8 cellular contexts compared by ENCODE assay signal in the genomic region with DNA sequence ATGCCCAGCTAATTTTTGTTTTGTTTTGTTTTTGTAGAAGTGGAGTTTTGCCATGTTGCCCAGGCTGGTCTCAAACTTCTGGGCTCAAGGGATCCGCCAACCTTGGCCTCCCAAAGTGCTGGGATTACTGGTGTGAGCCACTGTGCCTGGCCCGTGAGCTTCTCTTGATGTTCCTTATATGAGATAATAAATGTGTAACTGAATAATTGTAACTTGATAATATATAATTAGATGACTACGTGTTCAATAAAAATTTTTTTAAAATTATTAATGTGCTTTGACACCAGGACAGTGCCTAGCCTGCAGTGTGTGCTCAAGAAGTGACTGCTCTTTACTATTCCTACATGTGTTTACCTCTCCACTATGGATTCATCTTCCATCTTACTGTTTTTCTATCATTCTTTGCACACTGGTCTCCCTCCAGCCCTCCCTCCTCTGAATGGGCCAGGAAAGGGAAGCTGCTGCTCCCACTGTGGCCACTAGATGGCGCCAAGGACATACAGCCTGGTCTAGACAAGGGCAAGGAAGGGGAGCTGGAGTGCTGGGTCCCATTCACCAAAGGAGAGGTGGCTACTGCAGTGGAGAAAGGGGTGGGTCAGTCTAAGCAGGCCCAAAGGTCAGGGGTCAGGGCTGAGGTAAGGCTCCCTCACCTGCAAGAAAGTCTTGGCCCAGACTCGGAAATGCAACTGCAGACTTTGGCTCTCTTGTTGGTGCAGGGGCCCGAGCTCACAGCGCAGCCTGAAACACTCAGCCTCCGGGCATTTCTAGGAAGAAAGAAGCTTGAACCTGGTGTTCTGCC. TPM values are rescaled to one million over a fixed set of nuclear protein-coding genes. Genes with fewer than 3 reads are reported as not detected.
DNase-seq lines count a peak whose midpoint lies in the region; ATAC-seq and TF ChIP-seq lines count a peak whose summit lies in the region.

No MANE protein-coding gene starts in this region.

- H3K36me3 Mint-ChIP-seq in natural killer cell treated with Interleukin-12 subunit alpha and Interleukin-12 subunit beta and Interleukin-15 and Interleukin-18, amount 100 ng/mL, for 72 hours = peaks cover 26% of the 10 kb centered on the region
- H3K36me3 Mint-ChIP-seq in stimulated activated naive B cell treated with anti-CD40 and anti-IgM and Interleukin-4, amounts not matched to agents 10 μg/mL and 1 μg/mL and 100 μg/mL, for 72 hours = no peaks in the 10 kb centered on the region

- H3K27ac ChIP-seq in PC-3 (ENCODE audit: low read length) = no peak overlapping the region

- CTCF ChIA-PET in PC-3 (lab: Charles Lee) = interaction anchor here (0.7 to 2.5 kb wide), 10 partner anchors 12 to 181 kb away, joined by 3 to 101 read pairs (median 6); no protein-coding TSS in a partner anchor

- H3K4me1 ChIP-seq in PC-3 (ENCODE audit: insufficient read depth, low read length) = no peaks in the 10 kb centered on the region

- H3K9ac ChIP-seq in PC-3 (ENCODE audit: low read length) = no peak overlapping the region

- H3K9me2 ChIP-seq in PC-3 (replicated peaks; ENCODE audit: low read length) = no peaks in the 10 kb centered on the region

- H3K4me3 Mint-ChIP-seq in natural killer cell treated with Interleukin-12 subunit alpha and Interleukin-12 subunit beta and Interleukin-15 and Interleukin-18, amount 100 ng/mL, for 72 hours = no peak overlapping the region
- no peak overlapping the region for H3K4me3 Mint-ChIP-seq in stimulated activated naive B cell treated with anti-CD40 and anti-IgM and Interleukin-4, amounts not matched to agents 10 μg/mL and 1 μg/mL and 100 μg/mL, for 72 hours

- no peaks in the 10 kb centered on the region for H3F3A ChIP-seq in PC-3 (ENCODE audit: low read length, unreplicated experiment)

- H3K36me3 ChIP-seq in PC-3 (ENCODE audit: low read depth, low read length) = peaks cover 15% of the 10 kb centered on the region; the same call in 1 of the 2 replicates

- peaks cover 11 to 19% of the 10 kb centered on the region in 2 donors for H3K4me1 Mint-ChIP-seq in natural killer cell treated with Interleukin-12 subunit alpha and Interleukin-12 subunit beta and Interleukin-15 and Interleukin-18, amount 100 ng/mL, for 72 hours (ENCODE audit: low read depth in 2 of 2)
- peaks cover under 1 to 8% of the 10 kb centered on the region in 2 donors for H3K4me1 Mint-ChIP-seq in stimulated activated naive B cell treated with anti-CD40 and anti-IgM and Interleukin-4, amounts not matched to agents 10 μg/mL and 1 μg/mL and 100 μg/mL, for 72 hours

- TF ChIP-seq CTCF in AG09319 (IDR thresholded peaks at IDR 0.05; ENCODE audit: low read depth, low read length) = no peak; the same call in none of the 2 replicates
- TF ChIP-seq CTCF in PC-3 (conservative IDR thresholded peaks at IDR 0.05; ENCODE audit: low read depth, low read length) = peak; percentile 98

- H4K20me1 ChIP-seq in PC-3 (ENCODE audit: low read length) = no peaks in the 10 kb centered on the region

- no peaks in the 10 kb centered on the region for H3K27me3 ChIP-seq in PC-3 (ENCODE audit: low read length)

- H3K4me3 ChIP-seq in PC-3 (ENCODE audit: low read length) = no peak overlapping the region

- no peak overlapping the region for H3K4me2 ChIP-seq in PC-3 (ENCODE audit: low read length)

- DNase-seq in AG09319 (ENCODE audit: extremely low read depth, low read depth) (peak; percentile 62), HUDEP-2 (lab: John Stamatoyannopoulos, UW; ENCODE audit: unreplicated experiment in 76 of 76) (peak in 69 of 76 experiments; percentile 16 to 85 (median 67)), PC-3 (peak; percentile 92), activated T-cell treated with anti-CD3 and anti-CD28 coated beads for 1 hour (ENCODE audit: low read depth) (peak; percentile 88)
- DNase-seq in natural killer cell treated with Interleukin-12 subunit alpha and Interleukin-12 subunit beta and Interleukin-15 and Interleukin-18, amount 100 ng/mL, for 72 hours (ENCODE audit: low spot score) = peak; percentile 81
- peak; percentile 73 for DNase-seq in stimulated activated naive B cell treated with anti-CD40 and anti-IgM and Interleukin-4, amounts not matched to agents 10 μg/mL and 1 μg/mL and 100 μg/mL, for 72 hours

- no peak overlapping the region for H3K27ac Mint-ChIP-seq in natural killer cell treated with Interleukin-12 subunit alpha and Interleukin-12 subunit beta and Interleukin-15 and Interleukin-18, amount 100 ng/mL, for 72 hours
- no peak overlapping the region for H3K27ac Mint-ChIP-seq in stimulated activated naive B cell treated with anti-CD40 and anti-IgM and Interleukin-4, amounts not matched to agents 10 μg/mL and 1 μg/mL and 100 μg/mL, for 72 hours

- H3K9me3 Mint-ChIP-seq in natural killer cell treated with Interleukin-12 subunit alpha and Interleukin-12 subunit beta and Interleukin-15 and Interleukin-18, amount 100 ng/mL, for 72 hours = no peaks in the 10 kb centered on the region
- no peaks in the 10 kb centered on the region for H3K9me3 Mint-ChIP-seq in stimulated activated naive B cell treated with anti-CD40 and anti-IgM and Interleukin-4, amounts not matched to agents 10 μg/mL and 1 μg/mL and 100 μg/mL, for 72 hours

- no peak overlapping the region for H2AFZ ChIP-seq in PC-3 (ENCODE audit: low read length)

- no TSS peak for BruUV-seq in PC-3 (replicated peaks; lab: Mats Ljungman, UMichigan)

- no peaks in the 10 kb centered on the region for H3K9me3 ChIP-seq in PC-3 (ENCODE audit: low read length)

- H3K27me3 Mint-ChIP-seq in natural killer cell treated with Interleukin-12 subunit alpha and Interleukin-12 subunit beta and Interleukin-15 and Interleukin-18, amount 100 ng/mL, for 72 hours = no peaks in the 10 kb centered on the region
- no peaks in the 10 kb centered on the region for H3K27me3 Mint-ChIP-seq in stimulated activated naive B cell treated with anti-CD40 and anti-IgM and Interleukin-4, amounts not matched to agents 10 μg/mL and 1 μg/mL and 100 μg/mL, for 72 hours

- intact Hi-C loops in PC-3 (cut with micrococcal nuclease) = loop anchor here (1.0 kb wide), 1 partner anchor 40 kb away; no protein-coding TSS in a partner anchor

- H3K79me2 ChIP-seq in PC-3 (ENCODE audit: low read length) = no peaks in the 10 kb centered on the region

- peak; percentile 73 for ATAC-seq in GM19043 (IDR thresholded peaks at IDR 0.05; ENCODE audit: low read depth, unreplicated experiment)
- ATAC-seq in PC-3 = peak; percentile 97
- ATAC-seq in esophagus mucosa = peak; percentile 82
- peak; percentile 81 to 84 for ATAC-seq in natural killer cell treated with Interleukin-12 subunit alpha and Interleukin-12 subunit beta and Interleukin-15 and Interleukin-18, amount 100 ng/mL, for 72 hours
- ATAC-seq in stimulated activated naive B cell treated with anti-CD40 and anti-IgM and Interleukin-4, amounts not matched to agents 10 μg/mL and 1 μg/mL and 100 μg/mL, for 72 hours (replicated peaks) = peak; percentile 96 to 98

- POLR2A ChIA-PET in PC-3 (lab: Charles Lee; ENCODE audit: unreplicated experiment) = interaction anchor here (0.6 to 0.7 kb wide), 2 partner anchors 34 to 48 kb away, joined by 3 to 4 read pairs; no protein-coding TSS in a partner anchor

RNA-seq across cellular contexts. Expression of gene ZNF385A, which starts 14.7 kb away (rescaled TPM):
- total RNA-seq in PC-3 (2014; rRNA removed) (1.8 and 5.0 TPM in 2 replicates), esophagus mucosa (52.2 TPM)
- total RNA-seq in natural killer cell treated with Interleukin-12 subunit alpha and Interleukin-12 subunit beta and Interleukin-15 and Interleukin-18, amount 100 ng/mL, for 72 hours = 1 to 10 TPM; 1.1 to 1.5 TPM

RNA-seq across cellular contexts. Expression of gene ITGA5, which starts 19.9 kb away (rescaled TPM):
- 35.9 and 38.2 TPM in 2 replicates for total RNA-seq in PC-3 (2014; rRNA removed)
- 12.8 TPM for total RNA-seq in esophagus mucosa
- 10 to 100 TPM; 31.8 to 32.1 TPM for total RNA-seq in natural killer cell treated with Interleukin-12 subunit alpha and Interleukin-12 subunit beta and Interleukin-15 and Interleukin-18, amount 100 ng/mL, for 72 hours

RNA-seq across cellular contexts. Expression of gene GPR84, which starts 34.9 kb away (rescaled TPM):
- total RNA-seq in PC-3 (2014; rRNA removed) (not detected in 2 replicates), esophagus mucosa (0.16 TPM)
- 10 to 100 TPM; 23.5 to 91.5 TPM for total RNA-seq in natural killer cell treated with Interleukin-12 subunit alpha and Interleukin-12 subunit beta and Interleukin-15 and Interleukin-18, amount 100 ng/mL, for 72 hours

Comparison
In these comparisons a context has a peak if more than half of its experiments do, and no peak if none do; other contexts are left out.
1. RNA of gene GPR84, which starts 34.9 kb away (total RNA-seq): 23.5 to 91.5 TPM in natural killer cell treated with Interleukin-12 subunit alpha and Interleukin-12 subunit beta and Interleukin-15 and Interleukin-18, amount 100 ng/mL, for 72 hours; 0.16 TPM in esophagus mucosa (single experiment) and not detected in PC-3; every median in the first group is over 10 times any median in the second.
2. Peak in every context shown above with its lines, with median percentiles within 50 percentile points of each other: DNase-seq and ATAC-seq.